9 cellular contexts compared by ENCODE assay signal in the genomic region with DNA sequence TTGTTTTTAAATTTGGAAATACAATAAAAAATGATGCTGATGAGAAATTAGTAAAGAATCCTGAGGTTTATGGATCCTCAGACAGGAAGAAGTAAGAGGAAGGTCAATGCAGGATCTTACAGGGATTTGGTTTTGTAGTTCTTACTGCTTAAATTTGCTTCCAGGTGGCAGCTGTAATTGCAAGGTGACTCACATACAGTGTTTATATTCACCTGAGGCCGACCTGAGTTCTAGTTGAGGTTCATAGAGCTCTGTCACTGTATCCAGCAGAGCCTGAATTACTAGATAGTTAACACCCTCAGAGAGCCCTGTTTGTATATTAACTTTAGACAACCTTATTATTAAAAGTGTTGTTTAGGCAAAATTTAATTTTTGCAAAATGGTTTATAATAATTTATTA. TPM values are rescaled to one million over a fixed set of nuclear protein-coding genes. Genes with fewer than 3 reads are reported as not detected.
DNase-seq lines count a peak whose midpoint lies in the region; ATAC-seq, FAIRE-seq and TF ChIP-seq lines count a peak whose summit lies in the region.
"Had no signal": no experiment of that assay in that cellular context is flagged by ENCODE, and none has a peak within 500 bp of the region (broad histone marks: within the 10 kb centered on the region; RNA-seq: fewer than 3 reads in every experiment).

No MANE protein-coding gene starts in this region.

- H3K9me3 ChIP-seq in PC-3 (ENCODE audit: low read length), result no peaks in the 10 kb centered on the region
- no peaks in the 10 kb centered on the region for H3K9me3 ChIP-seq in endothelial cell of umbilical vein (replicated peaks; ENCODE audit: control insufficient read depth, insufficient read depth, low read length)
- no peaks in the 10 kb centered on the region for H3K9me3 ChIP-seq in gastrocnemius medialis

- H3K27me3 ChIP-seq in PC-3 (ENCODE audit: low read length), result no peaks in the 10 kb centered on the region
- no peaks in the 10 kb centered on the region for H3K27me3 ChIP-seq in endothelial cell of umbilical vein (ENCODE audit: control insufficient read depth in 2 of 2, insufficient read depth in 2 of 2, low read length in 2 of 2)
- no peaks in the 10 kb centered on the region for H3K27me3 ChIP-seq in gastrocnemius medialis

- no peaks in the 10 kb centered on the region for H3K9me2 ChIP-seq in PC-3 (replicated peaks; ENCODE audit: low read length)

- no peak for FAIRE-seq in endothelial cell of umbilical vein (lab: Jason Lieb, UNC)

- CTCF ChIA-PET in PC-3 (lab: Charles Lee), result no interaction called here
- CTCF ChIA-PET in endothelial cell of umbilical vein (lab: Charles Lee), result interaction anchor here (7.4 kb wide), 1 partner anchor 21 kb away, joined by 92 read pairs; no protein-coding TSS in a partner anchor

- no peaks in the 10 kb centered on the region for H3K9me1 ChIP-seq in endothelial cell of umbilical vein (replicated peaks; ENCODE audit: control insufficient read depth, extremely low read depth, insufficient read depth, low read length)

- in situ Hi-C loops in gastrocnemius medialis (cut with MboI; ENCODE audit: low sequenced_read_pairs in 4 of 4), result no loop called here

- peaks cover 10% of the 10 kb centered on the region for H3F3A ChIP-seq in PC-3 (ENCODE audit: low read length, unreplicated experiment)

- POLR2A ChIA-PET in PC-3 (lab: Charles Lee; ENCODE audit: unreplicated experiment), result interaction anchor here (0.6 to 0.7 kb wide), 2 partner anchors 63 to 66 kb away, joined by 4 read pairs; no protein-coding TSS in a partner anchor
- POLR2A ChIA-PET in endothelial cell of umbilical vein (lab: Charles Lee), result no interaction called here

- DNase-seq in GM12865 (ENCODE audit: low read depth) (no peak), PC-3 (peak; percentile 68), endothelial cell of umbilical vein (ENCODE audit: low read depth, low spot score) (no peak), gastrocnemius medialis (no peak), T-helper 9 cell (no peak), NCI-H82 (lab: John Stamatoyannopoulos, UW) (no peak), SIG-M5 (lab: John Stamatoyannopoulos, UW) (no peak)
- DNase-seq: stimulated activated CD4-positive, alpha-beta T cell treated with anti-CD3 and anti-CD28 coated beads, Interleukin-2, amount 100 ng/mL, for 48 hours had no signal

- peak overlapping the region; percentile 91 for H3K9ac ChIP-seq in PC-3 (ENCODE audit: low read length)
- no peak overlapping the region for H3K9ac ChIP-seq in endothelial cell of umbilical vein (replicated peaks; ENCODE audit: extremely low read depth, insufficient read depth, low read length)

- dilution Hi-C loops in endothelial cell of umbilical vein (cut with MboI; ENCODE audit: extremely low pct_ligation_motif_present, low sequenced_read_pairs), result no loop called here

- H3K36me3 ChIP-seq in PC-3 (ENCODE audit: low read depth, low read length), result no peaks in the 10 kb centered on the region; the same call in 1 of the 2 replicates
- H3K36me3 ChIP-seq in endothelial cell of umbilical vein (ENCODE audit: control insufficient read depth in 2 of 2, extremely low read depth in 1 of 2, insufficient read depth in 2 of 2, low read length in 2 of 2), result no peaks in the 10 kb centered on the region
- H3K36me3 ChIP-seq in gastrocnemius medialis, result peaks cover 0 to 7% of the 10 kb centered on the region in 2 donors

- H4K20me1 ChIP-seq in PC-3 (ENCODE audit: low read length) (peaks cover 22% of the 10 kb centered on the region), endothelial cell of umbilical vein (replicated peaks; ENCODE audit: control insufficient read depth, extremely low read depth, insufficient read depth, low read length) (no peaks in the 10 kb centered on the region)

- no peak for TF ChIP-seq POLR2A in endothelial cell of umbilical vein (IDR thresholded peaks at IDR 0.05; ENCODE audit: low read depth, low read length)
- no peak for TF ChIP-seq POLR2A in gastrocnemius medialis (IDR thresholded peaks at IDR 0.05)

- BruUV-seq in PC-3 (replicated peaks; lab: Mats Ljungman, UMichigan) (no TSS peak), endothelial cell of umbilical vein (replicated peaks; lab: Mats Ljungman, UMichigan) (no TSS peak)

- intact Hi-C loops in PC-3 (cut with micrococcal nuclease) (loop anchor here (1.0 kb wide), 1 partner anchor 18 kb away; no protein-coding TSS in a partner anchor), endothelial cell of umbilical vein (cut with micrococcal nuclease) (loop anchor here (1.0 to 2.0 kb wide), 2 partner anchors 62 to 107 kb away; no protein-coding TSS in a partner anchor), gastrocnemius medialis (cut with DNase I; ENCODE audit: low total_unique reads) (loop anchor here (2.0 to 10.0 kb wide), 2 partner anchors 221 to 253 kb away; partner anchors contain the start of gene DEGS1)

- peak overlapping the region; percentile 67 for H3K27ac ChIP-seq in PC-3 (ENCODE audit: low read length)
- H3K27ac ChIP-seq in endothelial cell of umbilical vein (ENCODE audit: insufficient read depth, low read depth, low read length), result no peak overlapping the region
- peak overlapping the region; percentile 95 to 100 (median 99) for H3K27ac ChIP-seq in gastrocnemius medialis

- H3K4me3 ChIP-seq in GM12865 (ENCODE audit: low read depth, low read length) (peak overlapping the region; percentile 87), PC-3 (ENCODE audit: low read length) (peak overlapping the region; percentile 83), endothelial cell of umbilical vein (replicated peaks in 1 of 3; ENCODE audit: insufficient read depth in 1 of 3, low read depth in 1 of 3, low read length in 3 of 3) (no peak overlapping the region), gastrocnemius medialis (peak overlapping the region in 2 of 4 donors; percentile 96)

- H3K4me1 ChIP-seq in PC-3 (ENCODE audit: insufficient read depth, low read length) (peaks cover 34% of the 10 kb centered on the region), endothelial cell of umbilical vein (ENCODE audit: control insufficient read depth, extremely low read depth, insufficient read depth, low read length) (peaks cover 24% of the 10 kb centered on the region), gastrocnemius medialis (peaks cover 21 to 31% of the 10 kb centered on the region in 2 donors)

- peak; percentile 23 for ATAC-seq in PC-3
- no peak for ATAC-seq in gastrocnemius medialis
- ATAC-seq in GM21619 (IDR thresholded peaks at IDR 0.05; ENCODE audit: unreplicated experiment), result no peak

- peaks cover 61% of the 10 kb centered on the region for H3K79me2 ChIP-seq in PC-3 (ENCODE audit: low read length)
- H3K79me2 ChIP-seq in endothelial cell of umbilical vein (ENCODE audit: control insufficient read depth, insufficient read depth, low read length), result peaks cover 34% of the 10 kb centered on the region

- TF ChIP-seq CTCF in GM12865 (IDR thresholded peaks at IDR 0.05; ENCODE audit: insufficient read depth, low read depth, low read length, missing control alignments), result no peak
- no peak for TF ChIP-seq CTCF in PC-3 (conservative IDR thresholded peaks at IDR 0.05; ENCODE audit: low read depth, low read length)
- no peak for TF ChIP-seq CTCF in endothelial cell of umbilical vein (IDR thresholded peaks at IDR 0.05; ENCODE audit: extremely low read depth in 1 of 2, insufficient read depth in 1 of 2, low read depth in 1 of 2, low read length in 2 of 2)
- TF ChIP-seq CTCF in gastrocnemius medialis (IDR thresholded peaks at IDR 0.05 in 4 of 5, conservative IDR thresholded peaks at IDR 0.05 in 1 of 5), result no peak

- H3K4me2 ChIP-seq in PC-3 (ENCODE audit: low read length) (peak overlapping the region; percentile 96), endothelial cell of umbilical vein (ENCODE audit: insufficient read depth, low read length) (peak overlapping the region; percentile 49)

- H2AFZ ChIP-seq in PC-3 (ENCODE audit: low read length) (no peak overlapping the region), endothelial cell of umbilical vein (ENCODE audit: low read depth, low read length) (no peak overlapping the region)

TF ChIP-seq in endothelial cell of umbilical vein, 7 proteins besides CTCF, POLR2A, EP300 and RAD21:
- TF ChIP-seq MAX (IDR thresholded peaks at IDR 0.05; ENCODE audit: insufficient read depth, insufficient read length), result no peak
- no peak for TF ChIP-seq MYC (IDR thresholded peaks at IDR 0.05; ENCODE audit: low read depth, low read length)
- TF ChIP-seq FOS (IDR thresholded peaks at IDR 0.05; ENCODE audit: borderline replicate concordance, insufficient read depth, low read length), result no peak
- TF ChIP-seq JUN (IDR thresholded peaks at IDR 0.05; ENCODE audit: borderline replicate concordance, insufficient read depth, insufficient read length, low read depth), result no peak
- TF ChIP-seq EZH2 (IDR thresholded peaks at IDR 0.05; ENCODE audit: borderline replicate concordance, low read depth, low read length, severe bottlenecking), result no peak
- no peak for TF ChIP-seq GATA2 (IDR thresholded peaks at IDR 0.05; ENCODE audit: insufficient read depth, insufficient read length, low read depth, low read length)
- TF ChIP-seq POLR2AphosphoS5 (IDR thresholded peaks at IDR 0.05; ENCODE audit: insufficient read depth, low read depth, low read length), result no peak

RNA-seq across cellular contexts. Expression of gene WDR26, which starts 1.4 kb away (rescaled TPM):
- total RNA-seq in PC-3 (2014; rRNA removed) (40.7 and 45.2 TPM in 2 replicates), endothelial cell of umbilical vein (90.1 and 92.4 TPM in 2 replicates), gastrocnemius medialis (10 to 100 TPM; 62.1 to 86.5 (median 74.0) TPM)
- polyA plus RNA-seq in endothelial cell of umbilical vein, result 19.3 and 26.7 TPM in 2 replicates
- 33.7 and 36.0 TPM in 2 replicates for polyA plus RNA-seq in endothelial cell of umbilical vein (2011; cell fraction: cytosol; rRNA removed)
- polyA plus RNA-seq in endothelial cell of umbilical vein (2011; cell fraction: nucleus; rRNA removed), result 88.9 and 115 TPM in 2 replicates
- polyA plus RNA-seq in endothelial cell of umbilical vein (2012), result 62.1 and 76.9 TPM in 2 replicates
- 74.5 and 98.5 TPM in 2 replicates for polyA minus RNA-seq in endothelial cell of umbilical vein
- polyA minus RNA-seq in endothelial cell of umbilical vein (2011; cell fraction: cytosol; rRNA and poly(A)+ RNA removed), result 29.9 TPM
- 128 and 154 TPM in 2 replicates for polyA minus RNA-seq in endothelial cell of umbilical vein (2011; cell fraction: nucleus; rRNA and poly(A)+ RNA removed)

Comparison
In these comparisons a context has a peak if more than half of its experiments do, and no peak if none do; other contexts are left out.
1. H3K4me3 ChIP-seq: peak in GM12865 (single experiment) and PC-3 (single experiment); none in endothelial cell of umbilical vein (0 of 3).